ENCODE assay signal across 19 cellular contexts in the genomic region with DNA sequence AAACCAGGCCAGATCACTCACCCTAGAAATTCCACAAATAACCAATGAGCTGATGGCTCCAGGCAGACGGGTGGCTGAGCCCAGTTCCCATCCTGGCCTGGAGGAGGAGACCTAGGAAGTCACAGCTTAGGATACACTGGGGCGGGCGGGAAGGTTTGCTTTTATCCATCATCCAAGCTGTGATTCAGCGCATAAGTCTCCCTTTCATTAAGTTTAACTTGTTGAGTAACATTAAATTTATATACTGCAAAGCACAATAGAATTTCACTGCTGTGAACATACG.
"Had no signal": no experiment of that assay in that cellular context is flagged by ENCODE, and none has a peak within 500 bp of the region (broad histone marks: within the 10 kb centered on the region; RNA-seq: fewer than 3 reads in every experiment).

No MANE protein-coding gene starts in this region.

- H3K9me3 Mint-ChIP-seq: naive B cell; nephron; neural progenitor cell; stimulated activated naive B cell treated with anti-CD40 and anti-IgM and Interleukin-4, amounts not matched to agents 10 μg/mL and 1 μg/mL and 100 μg/mL, for 72 hours; stimulated activated naive CD8-positive, alpha-beta T cell treated with anti-CD3 and anti-CD28 coated beads, Interleukin-15, Interleukin-2, amounts not matched to agents 100 ng/mL and 50 ng/mL, for 24 hours had no signal

- H3K9me3 ChIP-seq: lower lobe of right lung, prostate gland, right atrium auricular region, sigmoid colon, transverse colon, upper lobe of right lung, vagina had no signal

- FAIRE-seq: colon, frontal cortex, keratinocyte had no signal

- ATAC-seq: left ventricle myocardium superior; lower lobe of right lung; stimulated activated naive B cell treated with anti-CD40 and anti-IgM and Interleukin-4, amounts not matched to agents 10 μg/mL and 1 μg/mL and 100 μg/mL, for 72 hours; upper lobe of right lung had no signal

- H3K36me3 ChIP-seq: lower lobe of right lung, neural progenitor cell, prostate gland, right atrium auricular region, sigmoid colon, transverse colon, upper lobe of right lung, vagina had no signal

- H3K27ac Mint-ChIP-seq: neural progenitor cell; stimulated activated naive CD8-positive, alpha-beta T cell treated with anti-CD3 and anti-CD28 coated beads, Interleukin-15, Interleukin-2, amounts not matched to agents 100 ng/mL and 50 ng/mL, for 24 hours had no signal

- H3K4me1 ChIP-seq: lower lobe of right lung, prostate gland, right atrium auricular region, upper lobe of right lung, vagina had no signal

- H3K27ac ChIP-seq: lower lobe of right lung, neural progenitor cell, prostate gland, right atrium auricular region, sigmoid colon, transverse colon, upper lobe of right lung had no signal

- H3K4me2 ChIP-seq: neural progenitor cell had no signal

- H3K27me3 Mint-ChIP-seq: stimulated activated naive CD8-positive, alpha-beta T cell treated with anti-CD3 and anti-CD28 coated beads, Interleukin-15, Interleukin-2, amounts not matched to agents 100 ng/mL and 50 ng/mL, for 24 hours had no signal

- H3K4me3 ChIP-seq: dorsolateral prefrontal cortex, lower lobe of right lung, neural progenitor cell, prostate gland, right atrium auricular region, sigmoid colon, transverse colon, upper lobe of right lung, vagina had no signal

- DNase-seq: dorsolateral prefrontal cortex; effector CD4-positive, alpha-beta T cell; left ventricle myocardium superior; lower lobe of right lung; naive B cell; sigmoid colon; stimulated activated CD4-positive, alpha-beta T cell treated with anti-CD3 and anti-CD28 coated beads, Interleukin-4, amount 100 ng/mL, for 4 hours; stimulated activated naive B cell treated with anti-CD40 and anti-IgM and Interleukin-4, amounts not matched to agents 10 μg/mL and 1 μg/mL and 100 μg/mL, for 72 hours; transverse colon; upper lobe of right lung had no signal

- H2AFZ ChIP-seq: neural progenitor cell had no signal

- H3K9ac ChIP-seq: neural progenitor cell had no signal

- H3K36me3 Mint-ChIP-seq: naive B cell; neural progenitor cell; stimulated activated naive B cell treated with anti-CD40 and anti-IgM and Interleukin-4, amounts not matched to agents 10 μg/mL and 1 μg/mL and 100 μg/mL, for 72 hours had no signal

- H3K27me3 ChIP-seq: dorsolateral prefrontal cortex, neural progenitor cell, right atrium auricular region, sigmoid colon, transverse colon, upper lobe of right lung, vagina had no signal

- H3K4me3 Mint-ChIP-seq: naive B cell; nephron; neural progenitor cell; stimulated activated naive B cell treated with anti-CD40 and anti-IgM and Interleukin-4, amounts not matched to agents 10 μg/mL and 1 μg/mL and 100 μg/mL, for 72 hours; stimulated activated naive CD8-positive, alpha-beta T cell treated with anti-CD3 and anti-CD28 coated beads, Interleukin-15, Interleukin-2, amounts not matched to agents 100 ng/mL and 50 ng/mL, for 24 hours had no signal
